19 cellular contexts compared by ENCODE assay signal in the genomic region with DNA sequence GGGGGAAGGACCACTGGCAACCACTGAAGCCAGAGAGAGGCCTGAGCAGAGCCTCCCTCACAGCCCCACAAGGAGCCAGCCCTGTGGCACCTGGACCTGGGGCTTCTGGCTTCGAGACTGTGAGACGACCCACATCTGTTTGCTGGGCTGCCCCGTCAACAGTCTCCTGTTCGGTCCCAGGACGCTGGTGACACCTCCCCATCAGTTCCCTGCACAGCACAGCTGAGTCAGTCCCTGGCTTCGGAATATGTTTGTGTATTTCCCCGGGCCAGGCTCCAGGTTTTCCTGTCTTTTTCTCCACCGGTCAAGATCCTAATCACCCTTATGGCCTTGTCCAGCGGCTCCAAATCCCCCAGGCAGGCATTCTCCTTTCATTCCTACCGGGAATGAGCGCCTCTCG. TPM values are rescaled to one million over a fixed set of nuclear protein-coding genes. Genes with fewer than 3 reads are reported as not detected.
DNase-seq lines count a peak whose midpoint lies in the region; ATAC-seq and TF ChIP-seq lines count a peak whose summit lies in the region.
"Had no signal": no experiment of that assay in that cellular context is flagged by ENCODE, and none has a peak within 500 bp of the region (broad histone marks: within the 10 kb centered on the region; RNA-seq: fewer than 3 reads in every experiment).

No MANE protein-coding gene starts in this region.

- no peaks in the 10 kb centered on the region for H3K9me3 ChIP-seq in osteoblast (ENCODE audit: low read depth, low read length)
- no peaks in the 10 kb centered on the region for H3K9me3 ChIP-seq in aorta (ENCODE audit: control insufficient read depth, low read length)
- H3K9me3 ChIP-seq: A549; BE2C; BLaER1 treated with 17β-estradiol and CSF1 and Interleukin-3, amounts not matched to agents 10 nM and 100 nM; Caco-2 had no signal

- H3K36me3 ChIP-seq in osteoblast (ENCODE audit: insufficient read depth, low read length), result no peaks in the 10 kb centered on the region
- no peaks in the 10 kb centered on the region for H3K36me3 ChIP-seq in aorta (ENCODE audit: control insufficient read depth in 1 of 2, insufficient read depth in 2 of 2, low read length in 1 of 2)
- H3K36me3 ChIP-seq: BE2C; BLaER1 treated with 17β-estradiol and CSF1 and Interleukin-3, amounts not matched to agents 10 nM and 100 nM had no signal

- TF ChIP-seq CTCF in osteoblast (IDR thresholded peaks at IDR 0.05; ENCODE audit: extremely low read depth, low read depth, low read length), result no peak

- WGBS in aorta, 2 donors, result 37 to 46% methylated on average over 9 to 12 of the region's 12 CpGs

- no peaks in the 10 kb centered on the region for H4K20me1 ChIP-seq in osteoblast (ENCODE audit: insufficient read depth, low read length)

- H3K4me2 ChIP-seq in osteoblast (ENCODE audit: insufficient read depth, low read length), result no peak overlapping the region
- H3K4me2 ChIP-seq: A549; BLaER1 treated with 17β-estradiol and CSF1 and Interleukin-3, amounts not matched to agents 10 nM and 100 nM; GM23338 had no signal

- H3K27ac ChIP-seq in osteoblast (ENCODE audit: low read depth, low read length) (no peak overlapping the region), aorta (ENCODE audit: low read depth in 1 of 2, low read length in 2 of 2) (no peak overlapping the region)
- H3K27ac ChIP-seq: A549; BLaER1 treated with 17β-estradiol and CSF1 and Interleukin-3, amounts not matched to agents 10 nM and 100 nM had no signal

- no peaks in the 10 kb centered on the region for H3K79me2 ChIP-seq in osteoblast (ENCODE audit: insufficient read depth, low read length)

- H2AFZ ChIP-seq in osteoblast (ENCODE audit: low read length), result no peak overlapping the region
- H2AFZ ChIP-seq: GM23338 had no signal

- H3K4me3 ChIP-seq in osteoblast (ENCODE audit: insufficient read depth, low read length), result no peak overlapping the region
- no peak overlapping the region for H3K4me3 ChIP-seq in aorta (ENCODE audit: low read length in 2 of 2)
- H3K4me3 ChIP-seq: A549; BLaER1 treated with 17β-estradiol and CSF1 and Interleukin-3, amounts not matched to agents 10 nM and 100 nM; GM23338 had no signal

- intact Hi-C loops in left ventricle myocardium superior (cut with micrococcal nuclease), result no loop called here
- intact Hi-C loops in cardiac septum (cut with DNase I), result no loop called here
- intact Hi-C loops in aorta (cut with DNase I), result no loop called here

- DNase-seq in left ventricle myocardium superior (peak; percentile 33), cardiac septum (ENCODE audit: low spot score) (no peak), osteoblast (ENCODE audit: insufficient read length, low spot score, missing footprints) (peak; percentile 58), aorta (peak; percentile 21 to 52), HuH-7.5 (ENCODE audit: low spot score) (no peak)
- DNase-seq in effector CD8-positive, alpha-beta T cell (lab: John Stamatoyannopoulos, UW), result no peak
- DNase-seq: 8988T; ACHN; AML-193; BE2C; Caco-2; CD8-positive, alpha-beta T cell; DMS153; DND-41; H9 had no signal

- H3K27me3 ChIP-seq in osteoblast (ENCODE audit: insufficient read depth, low read length) (no peaks in the 10 kb centered on the region), aorta (ENCODE audit: control insufficient read depth in 1 of 2, insufficient read depth in 2 of 2, low read length in 1 of 2) (no peaks in the 10 kb centered on the region)
- H3K27me3 ChIP-seq: BE2C; BLaER1 treated with 17β-estradiol and CSF1 and Interleukin-3, amounts not matched to agents 10 nM and 100 nM had no signal

- ATAC-seq in left ventricle myocardium superior (peak; percentile 42), aorta (ENCODE audit: low FRiP score) (no peak)
- ATAC-seq: A549; CD8-positive, alpha-beta T cell; GM23338; HCT116 had no signal

- H3K4me1 ChIP-seq in osteoblast (ENCODE audit: insufficient read depth, low read length) (no peaks in the 10 kb centered on the region), aorta (ENCODE audit: control insufficient read depth in 1 of 2, insufficient read depth in 2 of 2, low read length in 2 of 2) (no peaks in the 10 kb centered on the region)
- H3K4me1 ChIP-seq: A549, BE2C, Caco-2 had no signal

RNA-seq across cellular contexts. Expression of a gene that starts 46.4 kb away (rescaled TPM):
- total RNA-seq in left ventricle myocardium superior, result 18.7 TPM
- total RNA-seq in cardiac septum, result 37.2 TPM
- total RNA-seq in osteoblast, result 0.36 and 10.6 TPM in 2 replicates
- 100 to 1,000 TPM; 203 to 369 TPM for total RNA-seq in aorta
- 100 to 1,000 TPM; 228 to 303 TPM for polyA plus RNA-seq in aorta
- total RNA-seq: CD8-positive, alpha-beta T cell had no signal
- polyA plus RNA-seq: A549 had no signal

Comparison
In these comparisons a context has a peak if more than half of its experiments do, and no peak if none do; other contexts are left out.
1. DNase-seq: peak in left ventricle myocardium superior (single experiment), osteoblast (single experiment) and aorta (2 of 2); none in cardiac septum (single experiment), effector CD8-positive, alpha-beta T cell (single experiment) and HuH-7.5 (single experiment).